In the genomic region with DNA sequence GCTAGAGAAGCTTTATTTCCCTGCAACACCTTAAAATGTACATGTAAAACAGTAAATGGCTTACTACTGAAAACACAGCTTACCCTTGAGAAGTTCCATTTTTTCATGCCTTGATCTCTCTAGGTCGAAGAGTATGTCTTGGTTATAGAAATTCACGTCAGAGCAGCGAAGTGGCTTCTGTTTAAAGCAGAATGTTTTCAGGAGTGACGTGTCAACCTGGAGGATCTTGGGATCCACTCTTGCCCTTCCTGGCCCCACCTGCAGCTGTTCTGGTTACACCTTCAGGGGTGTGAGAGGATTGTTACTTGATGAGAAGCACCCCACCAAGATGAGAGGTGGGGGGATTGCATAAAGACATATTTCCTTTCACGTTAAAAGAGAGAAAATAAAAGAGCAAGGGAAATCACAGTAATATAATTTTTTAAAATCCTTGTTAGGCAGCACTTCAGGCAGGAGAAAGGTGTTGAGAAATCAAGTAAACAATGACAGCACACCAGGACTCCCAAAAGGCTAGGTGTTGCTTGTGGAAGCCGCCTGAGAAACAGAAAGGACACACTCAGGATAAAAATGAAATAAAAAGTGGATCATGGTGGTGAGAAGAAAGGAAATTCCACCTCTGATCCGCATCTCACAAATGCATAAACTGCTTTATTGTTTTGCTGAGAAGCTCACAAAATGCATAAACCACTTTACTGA, we compare ENCODE assay signal across 26 cellular contexts.
"Had no signal": no experiment of that assay in that cellular context is flagged by ENCODE, and none has a peak within 500 bp of the region (broad histone marks: within the 10 kb centered on the region; RNA-seq: fewer than 3 reads in every experiment).

No MANE protein-coding gene starts in this region.

- H3K9me3 ChIP-seq: colonic mucosa, esophagus squamous epithelium, heart right ventricle, prostate gland, right atrium auricular region, sigmoid colon, testis, tibial artery, upper lobe of left lung, uterus had no signal

- H3K27ac ChIP-seq: colonic mucosa, esophagus squamous epithelium, heart right ventricle, prostate gland, right atrium auricular region, sigmoid colon, tibial artery, upper lobe of left lung, uterus had no signal

- H3K27ac Mint-ChIP-seq: natural killer cell treated with Interleukin-12 subunit alpha and Interleukin-12 subunit beta and Interleukin-15 and Interleukin-18, amount 100 ng/mL, for 72 hours; stimulated activated memory B cell treated with anti-CD40 and anti-IgM and Interleukin-4, amounts not matched to agents 10 μg/mL and 1 μg/mL and 100 μg/mL, for 72 hours had no signal

- H3K4me1 ChIP-seq: colonic mucosa, esophagus squamous epithelium, heart right ventricle, prostate gland, right atrium auricular region, sigmoid colon, testis, tibial artery, upper lobe of left lung, uterus had no signal

- DNase-seq: colonic mucosa; dermis blood vessel endothelial cell; effector memory CD4-positive, alpha-beta T cell; erythroblast; esophagus squamous epithelium; foreskin melanocyte; glutamatergic neuron; heart right ventricle; hippocampal formation; kidney glomerular epithelial cell; left colon; nucleus accumbens; sigmoid colon; stimulated activated CD4-positive, alpha-beta T cell treated with anti-CD3 and anti-CD28 coated beads, Interleukin-2, amount 100 ng/mL, for 24 hours; stimulated activated CD4-positive, alpha-beta T cell treated with anti-CD3 and anti-CD28 coated beads, Interleukin-4, amount 100 ng/mL, for 4 hours; stimulated activated naive CD8-positive, alpha-beta T cell treated with anti-CD3 and anti-CD28 coated beads, Interleukin-15, Interleukin-2, amounts not matched to agents 100 U/mL and 50 U/mL, for 24 hours; substantia nigra; testis; tibial artery; uterus had no signal

- H3K4me3 ChIP-seq: colonic mucosa, esophagus squamous epithelium, heart right ventricle, prostate gland, right atrium auricular region, sigmoid colon, testis, tibial artery, upper lobe of left lung, uterus had no signal

- ATAC-seq: heart right ventricle; left colon; natural killer cell treated with Interleukin-12 subunit alpha and Interleukin-12 subunit beta and Interleukin-15 and Interleukin-18, amount 100 ng/mL, for 72 hours; stimulated activated memory B cell treated with anti-CD40 and anti-IgM and Interleukin-4, amounts not matched to agents 10 μg/mL and 1 μg/mL and 100 μg/mL, for 72 hours; stimulated activated naive CD8-positive, alpha-beta T cell treated with anti-CD3 and anti-CD28 coated beads, Interleukin-15, Interleukin-2, amounts not matched to agents 100 U/mL and 50 U/mL, for 24 hours had no signal

- H3K9me3 Mint-ChIP-seq: central memory CD8-positive, alpha-beta T cell; natural killer cell treated with Interleukin-12 subunit alpha and Interleukin-12 subunit beta and Interleukin-15 and Interleukin-18, amount 100 ng/mL, for 72 hours; stimulated activated memory B cell treated with anti-CD40 and anti-IgM and Interleukin-4, amounts not matched to agents 10 μg/mL and 1 μg/mL and 100 μg/mL, for 72 hours had no signal

- H3K36me3 ChIP-seq: colonic mucosa, esophagus squamous epithelium, prostate gland, right atrium auricular region, sigmoid colon, tibial artery, upper lobe of left lung, uterus had no signal

- H3K27me3 ChIP-seq: colonic mucosa, esophagus squamous epithelium, heart right ventricle, right atrium auricular region, sigmoid colon, testis, tibial artery, upper lobe of left lung, uterus had no signal

- H3K4me1 Mint-ChIP-seq: central memory CD8-positive, alpha-beta T cell; stimulated activated memory B cell treated with anti-CD40 and anti-IgM and Interleukin-4, amounts not matched to agents 10 μg/mL and 1 μg/mL and 100 μg/mL, for 72 hours had no signal

- H3K4me3 Mint-ChIP-seq: central memory CD8-positive, alpha-beta T cell; natural killer cell treated with Interleukin-12 subunit alpha and Interleukin-12 subunit beta and Interleukin-15 and Interleukin-18, amount 100 ng/mL, for 72 hours; stimulated activated memory B cell treated with anti-CD40 and anti-IgM and Interleukin-4, amounts not matched to agents 10 μg/mL and 1 μg/mL and 100 μg/mL, for 72 hours had no signal

- H3K36me3 Mint-ChIP-seq: natural killer cell treated with Interleukin-12 subunit alpha and Interleukin-12 subunit beta and Interleukin-15 and Interleukin-18, amount 100 ng/mL, for 72 hours; stimulated activated memory B cell treated with anti-CD40 and anti-IgM and Interleukin-4, amounts not matched to agents 10 μg/mL and 1 μg/mL and 100 μg/mL, for 72 hours had no signal
